1 cellular context compared by ENCODE assay signal in the genomic region with DNA sequence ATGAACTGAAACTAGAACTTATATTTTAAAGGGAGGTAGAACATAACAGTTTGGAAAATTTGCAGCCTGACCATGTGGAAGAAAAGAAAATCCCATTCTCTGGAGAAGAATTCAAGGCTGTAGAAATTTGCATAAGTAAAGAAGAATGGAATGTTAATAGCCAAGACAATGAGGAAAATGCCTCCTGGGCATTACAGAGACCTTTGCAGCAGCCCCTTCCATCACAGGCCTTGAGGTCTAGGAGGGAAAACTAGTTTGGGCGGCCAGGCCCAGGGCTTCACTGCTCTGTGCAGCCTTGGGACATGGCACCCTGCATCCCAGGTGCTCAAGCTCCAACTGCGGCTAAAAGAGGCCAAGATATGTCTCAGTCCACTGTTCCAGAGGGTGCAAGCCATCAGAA.
A peak's percentile ranks its signal among the peaks of the same experiment; 100 is the strongest.
TF ChIP-seq lines count a peak whose summit lies in the region.

No MANE protein-coding gene starts in this region.

TF ChIP-seq in H1, 55 proteins besides CTCF, POLR2A, EP300 and RAD21 (continued from another document):
- TF ChIP-seq, protein P1, sequence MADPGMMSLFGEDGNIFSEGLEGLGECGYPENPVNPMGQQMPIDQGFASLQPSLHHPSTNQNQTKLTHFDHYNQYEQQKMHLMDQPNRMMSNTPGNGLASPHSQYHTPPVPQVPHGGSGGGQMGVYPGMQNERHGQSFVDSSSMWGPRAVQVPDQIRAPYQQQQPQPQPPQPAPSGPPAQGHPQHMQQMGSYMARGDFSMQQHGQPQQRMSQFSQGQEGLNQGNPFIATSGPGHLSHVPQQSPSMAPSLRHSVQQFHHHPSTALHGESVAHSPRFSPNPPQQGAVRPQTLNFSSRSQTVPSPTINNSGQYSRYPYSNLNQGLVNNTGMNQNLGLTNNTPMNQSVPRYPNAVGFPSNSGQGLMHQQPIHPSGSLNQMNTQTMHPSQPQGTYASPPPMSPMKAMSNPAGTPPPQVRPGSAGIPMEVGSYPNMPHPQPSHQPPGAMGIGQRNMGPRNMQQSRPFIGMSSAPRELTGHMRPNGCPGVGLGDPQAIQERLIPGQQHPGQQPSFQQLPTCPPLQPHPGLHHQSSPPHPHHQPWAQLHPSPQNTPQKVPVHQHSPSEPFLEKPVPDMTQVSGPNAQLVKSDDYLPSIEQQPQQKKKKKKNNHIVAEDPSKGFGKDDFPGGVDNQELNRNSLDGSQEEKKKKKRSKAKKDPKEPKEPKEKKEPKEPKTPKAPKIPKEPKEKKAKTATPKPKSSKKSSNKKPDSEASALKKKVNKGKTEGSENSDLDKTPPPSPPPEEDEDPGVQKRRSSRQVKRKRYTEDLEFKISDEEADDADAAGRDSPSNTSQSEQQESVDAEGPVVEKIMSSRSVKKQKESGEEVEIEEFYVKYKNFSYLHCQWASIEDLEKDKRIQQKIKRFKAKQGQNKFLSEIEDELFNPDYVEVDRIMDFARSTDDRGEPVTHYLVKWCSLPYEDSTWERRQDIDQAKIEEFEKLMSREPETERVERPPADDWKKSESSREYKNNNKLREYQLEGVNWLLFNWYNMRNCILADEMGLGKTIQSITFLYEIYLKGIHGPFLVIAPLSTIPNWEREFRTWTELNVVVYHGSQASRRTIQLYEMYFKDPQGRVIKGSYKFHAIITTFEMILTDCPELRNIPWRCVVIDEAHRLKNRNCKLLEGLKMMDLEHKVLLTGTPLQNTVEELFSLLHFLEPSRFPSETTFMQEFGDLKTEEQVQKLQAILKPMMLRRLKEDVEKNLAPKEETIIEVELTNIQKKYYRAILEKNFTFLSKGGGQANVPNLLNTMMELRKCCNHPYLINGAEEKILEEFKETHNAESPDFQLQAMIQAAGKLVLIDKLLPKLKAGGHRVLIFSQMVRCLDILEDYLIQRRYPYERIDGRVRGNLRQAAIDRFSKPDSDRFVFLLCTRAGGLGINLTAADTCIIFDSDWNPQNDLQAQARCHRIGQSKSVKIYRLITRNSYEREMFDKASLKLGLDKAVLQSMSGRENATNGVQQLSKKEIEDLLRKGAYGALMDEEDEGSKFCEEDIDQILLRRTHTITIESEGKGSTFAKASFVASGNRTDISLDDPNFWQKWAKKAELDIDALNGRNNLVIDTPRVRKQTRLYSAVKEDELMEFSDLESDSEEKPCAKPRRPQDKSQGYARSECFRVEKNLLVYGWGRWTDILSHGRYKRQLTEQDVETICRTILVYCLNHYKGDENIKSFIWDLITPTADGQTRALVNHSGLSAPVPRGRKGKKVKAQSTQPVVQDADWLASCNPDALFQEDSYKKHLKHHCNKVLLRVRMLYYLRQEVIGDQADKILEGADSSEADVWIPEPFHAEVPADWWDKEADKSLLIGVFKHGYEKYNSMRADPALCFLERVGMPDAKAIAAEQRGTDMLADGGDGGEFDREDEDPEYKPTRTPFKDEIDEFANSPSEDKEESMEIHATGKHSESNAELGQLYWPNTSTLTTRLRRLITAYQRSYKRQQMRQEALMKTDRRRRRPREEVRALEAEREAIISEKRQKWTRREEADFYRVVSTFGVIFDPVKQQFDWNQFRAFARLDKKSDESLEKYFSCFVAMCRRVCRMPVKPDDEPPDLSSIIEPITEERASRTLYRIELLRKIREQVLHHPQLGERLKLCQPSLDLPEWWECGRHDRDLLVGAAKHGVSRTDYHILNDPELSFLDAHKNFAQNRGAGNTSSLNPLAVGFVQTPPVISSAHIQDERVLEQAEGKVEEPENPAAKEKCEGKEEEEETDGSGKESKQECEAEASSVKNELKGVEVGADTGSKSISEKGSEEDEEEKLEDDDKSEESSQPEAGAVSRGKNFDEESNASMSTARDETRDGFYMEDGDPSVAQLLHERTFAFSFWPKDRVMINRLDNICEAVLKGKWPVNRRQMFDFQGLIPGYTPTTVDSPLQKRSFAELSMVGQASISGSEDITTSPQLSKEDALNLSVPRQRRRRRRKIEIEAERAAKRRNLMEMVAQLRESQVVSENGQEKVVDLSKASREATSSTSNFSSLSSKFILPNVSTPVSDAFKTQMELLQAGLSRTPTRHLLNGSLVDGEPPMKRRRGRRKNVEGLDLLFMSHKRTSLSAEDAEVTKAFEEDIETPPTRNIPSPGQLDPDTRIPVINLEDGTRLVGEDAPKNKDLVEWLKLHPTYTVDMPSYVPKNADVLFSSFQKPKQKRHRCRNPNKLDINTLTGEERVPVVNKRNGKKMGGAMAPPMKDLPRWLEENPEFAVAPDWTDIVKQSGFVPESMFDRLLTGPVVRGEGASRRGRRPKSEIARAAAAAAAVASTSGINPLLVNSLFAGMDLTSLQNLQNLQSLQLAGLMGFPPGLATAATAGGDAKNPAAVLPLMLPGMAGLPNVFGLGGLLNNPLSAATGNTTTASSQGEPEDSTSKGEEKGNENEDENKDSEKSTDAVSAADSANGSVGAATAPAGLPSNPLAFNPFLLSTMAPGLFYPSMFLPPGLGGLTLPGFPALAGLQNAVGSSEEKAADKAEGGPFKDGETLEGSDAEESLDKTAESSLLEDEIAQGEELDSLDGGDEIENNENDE (IDR thresholded peaks at IDR 0.05; ENCODE audit: insufficient replicate concordance, low read length) = no peak
- TF ChIP-seq, protein P2, sequence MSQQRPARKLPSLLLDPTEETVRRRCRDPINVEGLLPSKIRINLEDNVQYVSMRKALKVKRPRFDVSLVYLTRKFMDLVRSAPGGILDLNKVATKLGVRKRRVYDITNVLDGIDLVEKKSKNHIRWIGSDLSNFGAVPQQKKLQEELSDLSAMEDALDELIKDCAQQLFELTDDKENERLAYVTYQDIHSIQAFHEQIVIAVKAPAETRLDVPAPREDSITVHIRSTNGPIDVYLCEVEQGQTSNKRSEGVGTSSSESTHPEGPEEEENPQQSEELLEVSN (IDR thresholded peaks at IDR 0.05) = peak; percentile 73
- TF ChIP-seq NANOG (IDR thresholded peaks at IDR 0.05; ENCODE audit: insufficient read depth, low read depth, low read length, poor library complexity, severe bottlenecking) (peak; percentile 16), CTBP2 (IDR thresholded peaks at IDR 0.05; ENCODE audit: borderline replicate concordance, insufficient read depth, insufficient read length, low read length) (no peak)
